In the genomic region with DNA sequence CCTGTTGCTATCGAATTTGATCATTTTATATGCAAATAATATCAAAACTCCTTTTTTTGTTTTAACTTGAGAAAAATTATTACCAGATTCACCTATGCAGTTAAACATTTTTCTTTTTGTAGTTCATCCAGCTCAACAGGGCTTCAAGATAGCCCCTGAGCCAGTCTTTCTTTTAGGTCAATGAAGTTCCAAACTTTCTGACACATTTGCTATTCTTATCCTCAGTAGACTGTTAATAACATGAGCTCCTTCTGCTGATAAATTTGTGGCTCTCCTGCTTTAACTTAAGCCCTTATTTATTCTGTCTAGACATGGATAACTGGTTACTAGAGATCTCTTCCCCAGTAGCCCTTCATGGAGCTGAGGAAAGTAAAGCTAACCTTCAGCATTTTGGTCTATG, we compare ENCODE assay signal across 36 cellular contexts. TPM values are rescaled to one million over a fixed set of nuclear protein-coding genes. Genes with fewer than 3 reads are reported as not detected.
"Had no signal": no experiment of that assay in that cellular context is flagged by ENCODE, and none has a peak within 500 bp of the region (broad histone marks: within the 10 kb centered on the region; RNA-seq: fewer than 3 reads in every experiment).

No MANE protein-coding gene starts in this region.

- H3K36me3 Mint-ChIP-seq: activated naive CD8-positive, alpha-beta T cell had no signal

- H3K27ac ChIP-seq: brain microvascular endothelial cell, esophagus muscularis mucosa, foreskin keratinocyte, gastrocnemius medialis, heart left ventricle, WERI-Rb-1 had no signal

- ATAC-seq: activated CD4-positive, alpha-beta T cell treated with anti-CD3 and anti-CD28 coated beads for 36 hours; activated CD8-positive, alpha-beta T cell treated with anti-CD3 and anti-CD28 coated beads for 36 hours; activated T-cell treated with anti-CD3 and anti-CD28 coated beads, Interleukin-2, amount 50 U/mL, for 4 hours; activated T-helper 17 cell treated with anti-CD3 and anti-CD28 coated beads, Interleukin-2, amount 50 U/mL, for 72 hours; effector memory CD8-positive, alpha-beta T cell; foreskin keratinocyte; gastrocnemius medialis; heart left ventricle; T-helper 17 cell had no signal

- H3K9me3 Mint-ChIP-seq: activated CD4-positive, alpha-beta T cell treated with anti-CD3 and anti-CD28 coated beads, Interleukin-2, amount 10 ng/mL, durations not matched to agents 7 days and 5 days; activated CD8-positive, alpha-beta T cell treated with anti-CD3 and anti-CD28 coated beads for 36 hours; activated T-cell treated with anti-CD3 and anti-CD28 coated beads, Interleukin-2, amount 50 U/mL, for 4 hours; activated T-helper 17 cell treated with anti-CD3 and anti-CD28 coated beads, Interleukin-2, amount 50 U/mL, for 72 hours; central memory CD8-positive, alpha-beta T cell; effector memory CD8-positive, alpha-beta T cell; T-helper 2 cell treated with Interferon-gamma antibody and Interleukin-4, amounts not matched to agents 5 μg/mL and 100 μg/mL, for 36 hours had no signal

- H3K36me3 ChIP-seq: brain microvascular endothelial cell, esophagus muscularis mucosa, gastrocnemius medialis, heart left ventricle, WERI-Rb-1 had no signal

- H3K27me3 ChIP-seq: brain microvascular endothelial cell, esophagus muscularis mucosa, foreskin keratinocyte, gastrocnemius medialis, heart left ventricle had no signal

- DNase-seq: activated CD4-positive, alpha-beta T cell treated with anti-CD3 and anti-CD28 coated beads for 36 hours; activated CD4-positive, alpha-beta T cell treated with anti-CD3 and anti-CD28 coated beads, Interleukin-2, amount 10 ng/mL, durations not matched to agents 7 days and 5 days; activated CD4-positive, alpha-beta T cell treated with anti-CD3 and anti-CD28 coated beads, Interleukin-2, amount 50 U/mL, for 4 hours; activated CD4-positive, CD25-positive, alpha-beta regulatory T cell; activated CD4-positive, CD25-positive, alpha-beta regulatory T cell treated with anti-CD3 and anti-CD28 coated beads, Interleukin-2, amount 50 U/mL, for 72 hours; activated CD8-positive, alpha-beta memory T cell treated with anti-CD3 and anti-CD28 coated beads for 24 hours; activated CD8-positive, alpha-beta T cell treated with anti-CD3 and anti-CD28 coated beads for 36 hours; activated effector memory CD4-positive, alpha-beta T cell treated with Interleukin-2 at 50 U/mL for 16 hours; activated gamma-delta T cell treated with Interleukin-2 at 50 U/mL for 16 hours; activated naive CD4-positive, alpha-beta T cell treated with anti-CD3 and anti-CD28 coated beads, Interleukin-2, amount 50 U/mL, for 16 hours; activated naive CD4-positive, alpha-beta T cell treated with Interleukin-2 at 50 U/mL for 16 hours; activated T-cell treated with anti-CD3 and anti-CD28 coated beads, Interleukin-2, amount 50 U/mL, for 4 hours; amniotic stem cell; anterior cingulate cortex; brain microvascular endothelial cell; cortex of kidney; dermis blood vessel endothelial cell; effector CD4-positive, alpha-beta T cell; effector memory CD8-positive, alpha-beta T cell; erythroblast; foreskin keratinocyte; gastrocnemius medialis; glutamatergic neuron; heart left ventricle; T-helper 1 cell; T-helper 17 cell; T1000; WERI-Rb-1 had no signal

- FAIRE-seq: astrocyte, bronchial epithelial cell, colon had no signal

- H3K4me3 Mint-ChIP-seq: activated CD4-positive, alpha-beta T cell treated with anti-CD3 and anti-CD28 coated beads for 36 hours; activated CD4-positive, alpha-beta T cell treated with anti-CD3 and anti-CD28 coated beads, Interleukin-2, amount 10 ng/mL, durations not matched to agents 7 days and 5 days; activated CD8-positive, alpha-beta T cell treated with anti-CD3 and anti-CD28 coated beads for 36 hours; activated naive CD8-positive, alpha-beta T cell; activated T-cell treated with anti-CD3 and anti-CD28 coated beads, Interleukin-2, amount 50 U/mL, for 4 hours; activated T-helper 17 cell treated with anti-CD3 and anti-CD28 coated beads, Interleukin-2, amount 50 U/mL, for 72 hours; central memory CD8-positive, alpha-beta T cell; effector memory CD8-positive, alpha-beta T cell; T-helper 17 cell; T-helper 2 cell treated with Interferon-gamma antibody and Interleukin-4, amounts not matched to agents 5 μg/mL and 100 μg/mL, for 36 hours had no signal

- H3K9me3 ChIP-seq: esophagus muscularis mucosa, gastrocnemius medialis, heart left ventricle had no signal

- H3K4me1 ChIP-seq: esophagus muscularis mucosa, gastrocnemius medialis, heart left ventricle had no signal

- H3K4me1 Mint-ChIP-seq: activated CD4-positive, alpha-beta T cell treated with anti-CD3 and anti-CD28 coated beads for 36 hours; activated CD4-positive, alpha-beta T cell treated with anti-CD3 and anti-CD28 coated beads, Interleukin-2, amount 10 ng/mL, durations not matched to agents 7 days and 5 days; activated T-helper 17 cell treated with anti-CD3 and anti-CD28 coated beads, Interleukin-2, amount 50 U/mL, for 72 hours; central memory CD8-positive, alpha-beta T cell had no signal

- H3K4me3 ChIP-seq: esophagus muscularis mucosa, gastrocnemius medialis, heart left ventricle had no signal

- H3K27ac Mint-ChIP-seq: activated CD4-positive, alpha-beta T cell treated with anti-CD3 and anti-CD28 coated beads for 36 hours; activated CD4-positive, alpha-beta T cell treated with anti-CD3 and anti-CD28 coated beads, Interleukin-2, amount 10 ng/mL, durations not matched to agents 7 days and 5 days; activated CD8-positive, alpha-beta T cell treated with anti-CD3 and anti-CD28 coated beads for 36 hours; activated naive CD8-positive, alpha-beta T cell; activated T-helper 17 cell treated with anti-CD3 and anti-CD28 coated beads, Interleukin-2, amount 50 U/mL, for 72 hours; effector memory CD8-positive, alpha-beta T cell; T-helper 17 cell; T-helper 2 cell treated with Interferon-gamma antibody and Interleukin-4, amounts not matched to agents 5 μg/mL and 100 μg/mL, for 36 hours had no signal

RNA-seq across cellular contexts. Expression of a gene that starts 33.2 kb away (rescaled TPM):
- total RNA-seq: activated CD4-positive, alpha-beta T cell treated with anti-CD3 and anti-CD28 coated beads for 36 hours; activated CD4-positive, alpha-beta T cell treated with anti-CD3 and anti-CD28 coated beads, Interleukin-2, amount 10 ng/mL, durations not matched to agents 7 days and 5 days; activated CD8-positive, alpha-beta T cell treated with anti-CD3 and anti-CD28 coated beads for 36 hours; activated T-cell treated with anti-CD3 and anti-CD28 coated beads, Interleukin-2, amount 50 U/mL, for 4 hours; activated T-helper 17 cell treated with anti-CD3 and anti-CD28 coated beads, Interleukin-2, amount 50 U/mL, for 72 hours had no signal

RNA-seq across cellular contexts. Expression of a gene that starts 37.3 kb away (rescaled TPM):
- total RNA-seq: activated CD4-positive, alpha-beta T cell treated with anti-CD3 and anti-CD28 coated beads for 36 hours; activated CD4-positive, alpha-beta T cell treated with anti-CD3 and anti-CD28 coated beads, Interleukin-2, amount 10 ng/mL, durations not matched to agents 7 days and 5 days; activated CD8-positive, alpha-beta T cell treated with anti-CD3 and anti-CD28 coated beads for 36 hours; activated T-helper 17 cell treated with anti-CD3 and anti-CD28 coated beads, Interleukin-2, amount 50 U/mL, for 72 hours had no signal
